16 cellular contexts compared by ENCODE assay signal in genomic region chr17:73013816-73014663, GRCh38.
A peak's percentile ranks its signal among the peaks of the same experiment; 100 is the strongest.
DNase-seq lines count a peak whose midpoint lies in the region; ATAC-seq, FAIRE-seq and TF ChIP-seq lines count a peak whose summit lies in the region.
"Had no signal": no experiment of that assay in that cellular context is flagged by ENCODE, and none has a peak within 500 bp of the region (broad histone marks: within the 10 kb centered on the region; RNA-seq: fewer than 3 reads in every experiment).

No MANE protein-coding gene starts in this region.

- peak; percentile 50 for ATAC-seq in PC-3
- no peak for ATAC-seq in GM18907 (IDR thresholded peaks at IDR 0.05; ENCODE audit: unreplicated experiment)
- ATAC-seq: activated CD8-positive, alpha-beta T cell treated with anti-CD3 and anti-CD28 coated beads, Interleukin-2, amount 10 ng/mL, durations not matched to agents 7 days and 5 days; stimulated activated effector memory CD8-positive, alpha-beta T cell treated with anti-CD3 and anti-CD28 coated beads, Interleukin-12 subunit alpha, Interleukin-12 subunit beta, amount 100 ng/mL, for 72 hours had no signal

- peak; percentile 88 for FAIRE-seq in H54 (lab: Jason Lieb, UNC)

- CTCF ChIA-PET in PC-3 (lab: Charles Lee) = no interaction called here

- TF ChIP-seq CTCF in PC-3 (conservative IDR thresholded peaks at IDR 0.05; ENCODE audit: low read depth, low read length) (peak; percentile 39), fibroblast of villous mesenchyme (IDR thresholded peaks at IDR 0.05; ENCODE audit: insufficient read depth, low read depth, low read length) (no peak), ascending aorta (IDR thresholded peaks at IDR 0.05) (no peak)

- BruUV-seq in PC-3 (replicated peaks; lab: Mats Ljungman, UMichigan) = no TSS peak

- H3K27me3 ChIP-seq in PC-3 (ENCODE audit: low read length) (no peaks in the 10 kb centered on the region), ascending aorta (no peaks in the 10 kb centered on the region)

- no peak overlapping the region for H3K4me2 ChIP-seq in PC-3 (ENCODE audit: low read length)

- H3K27ac ChIP-seq in PC-3 (ENCODE audit: low read length) (no peak overlapping the region), ascending aorta (no peak overlapping the region)
- H3K27ac ChIP-seq: epithelial cell of prostate, SK-N-MC had no signal

- H3K36me3 ChIP-seq in PC-3 (ENCODE audit: low read depth, low read length) (0 out of 2 replicates have a peak, but pooled peaks cover 5% of the 10 kb centered on the region), ascending aorta (no peaks in the 10 kb centered on the region)

- H3K9me3 ChIP-seq in PC-3 (ENCODE audit: low read length) = no peaks in the 10 kb centered on the region
- peaks cover 0 to 14% of the 10 kb centered on the region in 2 donors for H3K9me3 ChIP-seq in ascending aorta

- no peaks in the 10 kb centered on the region for H4K20me1 ChIP-seq in PC-3 (ENCODE audit: low read length)

- H3K9ac ChIP-seq in PC-3 (ENCODE audit: low read length) = no peak overlapping the region

- H2AFZ ChIP-seq in PC-3 (ENCODE audit: low read length) = no peak overlapping the region

- DNase-seq in ACHN (peak; percentile 29), H54 (ENCODE audit: insufficient read length, low spot score) (peak; percentile 86), PC-3 (peak; percentile 57), fibroblast of villous mesenchyme (ENCODE audit: low read depth) (peak; percentile 14), ascending aorta (ENCODE audit: low spot score in 2 of 2) (no peak), NCI-H1930 (lab: John Stamatoyannopoulos, UW) (no peak)
- DNase-seq in stimulated activated CD4-positive, alpha-beta T cell treated with anti-CD3 and anti-CD28 coated beads, Interleukin-2, amount 100 ng/mL, for 24 hours = no peak
- DNase-seq: activated CD8-positive, alpha-beta T cell treated with anti-CD3 and anti-CD28 coated beads, Interleukin-2, amount 10 ng/mL, durations not matched to agents 7 days and 5 days; CD4-positive, CD25-positive, alpha-beta regulatory T cell; islet precursor cell; NCI-H2029 treated with DMSO at 0.1 percent for 48 hours; stimulated activated CD4-positive, alpha-beta T cell treated with anti-CD3 and anti-CD28 coated beads, Interleukin-15, amount 100 ng/mL, for 24 hours had no signal

- no peaks in the 10 kb centered on the region for H3F3A ChIP-seq in PC-3 (ENCODE audit: low read length, unreplicated experiment)

- intact Hi-C loops in PC-3 (cut with micrococcal nuclease) (no loop called here), ascending aorta (cut with DNase I) (no loop called here)

- TF ChIP-seq POLR2A in H54 (IDR thresholded peaks at IDR 0.05; ENCODE audit: low read depth, low read length) = no peak

- H3K4me1 ChIP-seq in PC-3 (ENCODE audit: insufficient read depth, low read length) = 0 out of 2 replicates have a peak, but pooled peaks cover 3% of the 10 kb centered on the region
- H3K4me1 ChIP-seq in ascending aorta = no peaks in the 10 kb centered on the region

- in situ Hi-C loops in ACHN (cut with HindIII; ENCODE audit: low pct_ligation_motif_present, low pct_unique_long_range_greater_than_20kb, low sequenced_read_pairs) = no loop called here

- H3K4me3 ChIP-seq in PC-3 (ENCODE audit: low read length) = no peak overlapping the region
- no peak overlapping the region for H3K4me3 ChIP-seq in fibroblast of villous mesenchyme (ENCODE audit: low read depth, low read length)
- H3K4me3 ChIP-seq in ascending aorta = no peak overlapping the region
- H3K4me3 ChIP-seq: SK-N-MC had no signal

- no peaks in the 10 kb centered on the region for H3K79me2 ChIP-seq in PC-3 (ENCODE audit: low read length)

- POLR2A ChIA-PET in PC-3 (lab: Charles Lee; ENCODE audit: unreplicated experiment) = no interaction called here

- H3K9me2 ChIP-seq in PC-3 (replicated peaks; ENCODE audit: low read length) = no peaks in the 10 kb centered on the region

Comparison
In these comparisons a context has a peak if more than half of its experiments do, and no peak if none do; other contexts are left out.
1. DNase-seq: peak in ACHN (single experiment), H54 (single experiment), PC-3 (single experiment) and fibroblast of villous mesenchyme (single experiment); none in ascending aorta (0 of 2), stimulated activated CD4-positive, alpha-beta T cell treated with anti-CD3 and anti-CD28 coated beads, Interleukin-2, amount 100 ng/mL, for 24 hours (0 of 2) and NCI-H1930 (0 of 2).